In the genomic region with DNA sequence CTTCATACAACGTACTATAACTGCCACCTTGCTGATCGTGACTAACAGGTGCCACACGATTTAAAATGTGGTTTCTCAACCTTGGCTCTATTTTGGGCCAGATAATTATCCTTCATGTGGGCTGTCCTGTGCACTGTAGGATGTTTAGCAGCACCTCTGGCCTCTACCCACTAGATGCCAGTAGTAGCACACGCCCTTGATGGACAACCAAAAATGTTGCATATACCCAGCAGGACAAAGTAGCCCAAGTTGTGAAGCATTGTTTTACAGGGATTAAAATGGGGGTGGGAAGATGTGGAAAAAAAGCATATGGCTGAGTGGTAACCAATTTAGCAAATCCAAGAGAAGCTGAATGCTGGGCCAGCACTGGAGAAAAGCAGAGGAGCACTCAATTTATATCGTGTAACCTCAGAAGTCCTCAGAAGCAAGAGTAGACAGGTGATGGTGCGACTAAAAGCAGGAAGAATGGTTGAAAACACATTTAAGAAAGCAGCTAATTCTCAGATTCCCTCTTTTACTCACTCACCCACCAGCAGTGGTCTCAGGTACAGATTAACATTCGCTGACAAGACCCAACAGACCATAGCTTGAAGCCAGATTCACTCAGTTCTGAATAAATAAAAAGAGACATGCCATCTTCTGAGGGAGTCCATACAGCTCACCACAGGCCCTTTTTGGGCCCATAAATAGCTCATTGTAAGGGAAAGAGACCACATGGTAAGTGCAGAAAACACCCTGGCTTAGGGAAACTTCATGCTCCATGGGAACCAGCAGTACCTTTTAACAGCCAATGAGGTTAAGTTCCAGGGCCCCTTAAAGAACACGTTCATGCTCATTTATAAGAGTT, we compare ENCODE assay signal across 8 cellular contexts. TPM values are rescaled to one million over a fixed set of nuclear protein-coding genes. Genes with fewer than 3 reads are reported as not detected.
DNase-seq lines count a peak whose midpoint lies in the region; ATAC-seq, FAIRE-seq and TF ChIP-seq lines count a peak whose summit lies in the region.

No MANE protein-coding gene starts in this region.

- peak overlapping the region; percentile 12 for H3K4me3 Mint-ChIP-seq in T-helper 17 cell

- H3K27me3 ChIP-seq in K562 (ENCODE audit: control insufficient read depth in 2 of 2, insufficient read depth in 2 of 2, low read length in 2 of 2) (no peaks in the 10 kb centered on the region), kidney epithelial cell (ENCODE audit: control insufficient read depth, insufficient read depth, low read length) (no peaks in the 10 kb centered on the region)

- H3K9ac ChIP-seq in K562 (ENCODE audit: insufficient read depth in 1 of 2, low read depth in 2 of 2, low read length in 2 of 2) = no peak overlapping the region

- TF ChIP-seq POLR2A in GM12891 (IDR thresholded peaks at IDR 0.05; ENCODE audit: low read depth, low read length) (no peak), K562 (conservative IDR thresholded peaks at IDR 0.05) (no peak)

- DNase-seq in GM12891 (ENCODE audit: insufficient read length, low spot score) (no peak), T-helper 17 cell (peak in 2 of 3 donors; percentile 16 to 22), K562 (ENCODE audit: extremely low read depth in 1 of 4, low spot score in 3 of 4) (peak in 2 of 4 experiments; percentile 3 to 11), kidney epithelial cell (ENCODE audit: low read depth) (no peak), T1000 (lab: John Stamatoyannopoulos, UW) (no peak)
- DNase-seq in stimulated activated CD8-positive, alpha-beta memory T cell treated with anti-CD3 and anti-CD28 coated beads, Interleukin-4, amount 100 ng/mL, for 48 hours = peak; percentile 34

- H3K9me1 ChIP-seq in K562 (ENCODE audit: control insufficient read depth, insufficient read depth, low read length) = no peaks in the 10 kb centered on the region

- peaks cover 7% of the 10 kb centered on the region for H3K4me1 Mint-ChIP-seq in T-helper 17 cell

- no peak overlapping the region for H2AFZ ChIP-seq in K562 (ENCODE audit: low read depth, low read length)

- peaks cover 4% of the 10 kb centered on the region for H3K36me3 Mint-ChIP-seq in T-helper 17 cell (ENCODE audit: low read depth)

- TF ChIP-seq CTCF in 22Rv1 (IDR thresholded peaks at IDR 0.05) (peak; percentile 77), K562 (IDR thresholded peaks at IDR 0.05 in 2 of 3, conservative IDR thresholded peaks at IDR 0.05 in 1 of 3; ENCODE audit: insufficient read depth in 2 of 3, low read depth in 1 of 3, low read length in 3 of 3) (peak in 2 of 3 experiments; percentile 36 to 49; a peak in 2 of 6 replicates), kidney epithelial cell (IDR thresholded peaks at IDR 0.05; ENCODE audit: insufficient read depth, low read length, poor library complexity, severe bottlenecking) (peak; percentile 58)

- ATAC-seq in HG03280 (IDR thresholded peaks at IDR 0.05; ENCODE audit: unreplicated experiment) (peak; percentile 80), T-helper 17 cell (peak; percentile 82), K562 (peak; percentile 75; the same call in 2 of the 3 replicates)

- CTCF ChIA-PET in K562 (lab: Yijun Ruan, JAX; ENCODE audit: low intra/inter-chr PET ratio) = interaction anchor here (0.6 kb wide), 1 partner anchor 1683 kb away, joined by 4 read pairs; no protein-coding TSS in a partner anchor

- H3K27me3 Mint-ChIP-seq in T-helper 17 cell = no peaks in the 10 kb centered on the region

- TF ChIP-seq RAD21 in K562 (CRISPR knock-in tag; conservative IDR thresholded peaks at IDR 0.05 in 1 of 2, IDR thresholded peaks at IDR 0.05 in 1 of 2) = peak; percentile 46 to 67

- H3K27ac Mint-ChIP-seq in T-helper 17 cell = no peak overlapping the region

- H3K4me2 ChIP-seq in K562 (ENCODE audit: insufficient read depth, low read length) = no peak overlapping the region

- in situ Hi-C loops in K562 (cut with MboI) = no loop called here

- no peaks in the 10 kb centered on the region for H4K20me1 ChIP-seq in K562 (replicated peaks; ENCODE audit: control insufficient read depth, insufficient read depth, low read length)

- no peak overlapping the region for H3K4me3 ChIP-seq in K562
- no peak overlapping the region for H3K4me3 ChIP-seq in kidney epithelial cell (ENCODE audit: low read depth, low read length)

- 5% methylated on average over 6 of the region's 8 CpGs for WGBS in K562 (ENCODE audit: insufficient coverage, low coverage, missing lambda C conversion rate)

- H3K36me3 ChIP-seq in K562 (ENCODE audit: control insufficient read depth, insufficient read depth, low read length) (no peaks in the 10 kb centered on the region), kidney epithelial cell (ENCODE audit: control insufficient read depth, insufficient read depth, low read length) (no peaks in the 10 kb centered on the region)

- H3K4me1 ChIP-seq in K562 (replicated peaks in 1 of 2; ENCODE audit: control insufficient read depth in 2 of 2, insufficient read depth in 2 of 2, low read length in 2 of 2) = no peaks in the 10 kb centered on the region

- TF ChIP-seq EP300 in K562 (IDR thresholded peaks at IDR 0.05; ENCODE audit: low read length) = no peak

- no TSS peak for BruUV-seq in K562 (replicated peaks; lab: Mats Ljungman, UMichigan)

- POLR2A ChIA-PET in K562 (lab: Yijun Ruan, JAX) = interaction anchor here (0.8 kb wide), 1 partner anchor 463 kb away, joined by 4 read pairs; no protein-coding TSS in a partner anchor

- no peaks in the 10 kb centered on the region for H3K79me2 ChIP-seq in K562 (ENCODE audit: control insufficient read depth, insufficient read depth, low read length)

- FAIRE-seq in GM12891 (lab: Jason Lieb, UNC) = peak; percentile 95
- peak; percentile 19 for FAIRE-seq in K562 (lab: Jason Lieb, UNC)

- intact Hi-C loops in K562 (cut with micrococcal nuclease) = loop anchor here (1.0 to 5.0 kb wide), 3 partner anchors 167 to 423 kb away; no protein-coding TSS in a partner anchor

- H3K9me3 ChIP-seq in T-helper 17 cell (ENCODE audit: control insufficient read depth, low read length, poor library complexity, severe bottlenecking) = no peaks in the 10 kb centered on the region
- H3K9me3 ChIP-seq in K562 (replicated peaks; ENCODE audit: control insufficient read depth, insufficient read depth, low read depth, low read length) = no peaks in the 10 kb centered on the region

- H3K27ac ChIP-seq in 22Rv1 = no peak overlapping the region
- no peak overlapping the region for H3K27ac ChIP-seq in K562 (ENCODE audit: extremely low read depth, low read depth, low read length)

TF ChIP-seq in GM12891, 5 proteins besides CTCF, POLR2A, EP300 and RAD21:
- TF ChIP-seq POLR2AphosphoS5 (IDR thresholded peaks at IDR 0.05; ENCODE audit: low read depth, low read length) = no peak
- peak; percentile 39; the same call in 1 of the 2 replicates for TF ChIP-seq POU2F2 (IDR thresholded peaks at IDR 0.05; ENCODE audit: low read depth, low read length)
- no peak for TF ChIP-seq PAX5 (IDR thresholded peaks at IDR 0.05; ENCODE audit: insufficient read depth, low read length, severe bottlenecking)
- no peak for TF ChIP-seq TAF1 (IDR thresholded peaks at IDR 0.05; ENCODE audit: low read depth, low read length)
- no peak for TF ChIP-seq SPI1 (IDR thresholded peaks at IDR 0.05; ENCODE audit: low read depth, low read length)

TF ChIP-seq in K562, 482 proteins besides CTCF, POLR2A, EP300 and RAD21:
- no peak for TF ChIP-seq TFAM (CRISPR knock-in tag; conservative IDR thresholded peaks at IDR 0.05)
TF ChIP-seq in K562: peak in this region for 0.

RNA-seq across cellular contexts. Expression of a gene that starts 50.6 kb away (rescaled TPM):
- polyA plus RNA-seq in GM12891 (2012; ENCODE audit: low read depth, missing spikeins) = 0.23 TPM
- total RNA-seq in T-helper 17 cell (1 to 10 TPM; 3.6 to 6.1 TPM), K562 (2014; rRNA removed) (0.41 and 1.2 TPM in 2 replicates), K562 (2014; rRNA removed; fragmentation: Illumina TruSeq; extraction: Trizol) (0.25 and 0.73 TPM in 2 replicates), K562 (2015; rRNA removed; fragmentation: Illumina TruSeq; extraction: Trizol) (0.15 and 0.18 TPM in 2 replicates), K562 (2021) (0.71 and 0.74 TPM in 2 replicates), kidney epithelial cell (18.0 and 28.9 TPM in 2 replicates)
- 0.65 and 1.7 TPM in 2 replicates for total RNA-seq in K562 (2011; cell fraction: chromatin; rRNA removed; ENCODE audit: low replicate concordance)
- total RNA-seq in K562 (2011; cell fraction: nucleolus; rRNA removed) = 0.26 and 1.5 TPM in 2 replicates
- total RNA-seq in K562 (2011; cell fraction: nucleoplasm; rRNA removed) = 0.53 and 0.59 TPM in 2 replicates
- polyA plus RNA-seq in K562 (2011; rRNA removed) (0.41 and 0.64 TPM in 2 replicates), K562 (2014; fragmentation: Illumina TruSeq; extraction: Trizol) (0.26 and 0.55 TPM in 2 replicates), K562 (2014; fragmentation: Nextera tagmentation; extraction: Ambion mirVana) (under 1 TPM; 0.07 to 0.27 TPM), K562 (2014; rRNA removed) (0.13 and 1.8 TPM in 2 replicates)
- polyA plus RNA-seq in K562 (2011; cell fraction: cytosol; rRNA removed) = 0.06 and 0.31 TPM in 2 replicates
- 0.31 TPM in 2 replicates for polyA plus RNA-seq in K562 (2011; cell fraction: nucleus; rRNA removed)
- 0.14 and 0.28 TPM in 2 replicates for polyA plus RNA-seq in K562 (2012)
- polyA minus RNA-seq in K562 (2011; rRNA and poly(A)+ RNA removed) = 0.75 and 1.8 TPM in 2 replicates
- 0.38 and 0.82 TPM in 2 replicates for polyA minus RNA-seq in K562 (2011; cell fraction: cytosol; rRNA and poly(A)+ RNA removed)
- 0.13 and 0.22 TPM in 2 replicates for polyA minus RNA-seq in K562 (2011; cell fraction: nucleus; rRNA and poly(A)+ RNA removed)

Comparison
In these comparisons a context has a peak if more than half of its experiments do, and no peak if none do; other contexts are left out.
1. DNase-seq: peak in T-helper 17 cell (2 of 3) and stimulated activated CD8-positive, alpha-beta memory T cell treated with anti-CD3 and anti-CD28 coated beads, Interleukin-4, amount 100 ng/mL, for 48 hours (single experiment); none in GM12891 (single experiment), kidney epithelial cell (single experiment) and T1000 (single experiment).
2. Peak in every context shown above with its lines, with median percentiles within 50 percentile points of each other: CTCF ChIP-seq and ATAC-seq.